ENCODE assay signal across 1 cellular context in genomic region chrX:71954458-71954857, GRCh38.
TF ChIP-seq lines count a peak whose summit lies in the region.

No MANE protein-coding gene starts in this region.

TF ChIP-seq in GM23338, 12 proteins besides CTCF, POLR2A, EP300 and RAD21 (continued from another document):
- no peak for TF ChIP-seq REST (IDR thresholded peaks at IDR 0.05; ENCODE audit: unreplicated experiment)
- TF ChIP-seq EZH2phosphoT487 (IDR thresholded peaks at IDR 0.05; ENCODE audit: unreplicated experiment): no peak
- TF ChIP-seq ZNF462 (CRISPR knock-in tag; IDR thresholded peaks at IDR 0.05): no peak
- no peak for TF ChIP-seq ZNF331 (CRISPR knock-in tag; IDR thresholded peaks at IDR 0.05; ENCODE audit: low read depth)
- TF ChIP-seq POLR2AphosphoS5 (IDR thresholded peaks at IDR 0.05; ENCODE audit: low read depth): no peak
